ENCODE assay signal across 11 cellular contexts in genomic region chr3:192422998-192423349, GRCh38.
DNase-seq lines count a peak whose midpoint lies in the region; ATAC-seq and TF ChIP-seq lines count a peak whose summit lies in the region.
"Had no signal": no experiment of that assay in that cellular context is flagged by ENCODE, and none has a peak within 500 bp of the region (broad histone marks: within the 10 kb centered on the region; RNA-seq: fewer than 3 reads in every experiment).

No MANE protein-coding gene starts in this region.

- H3K4me3 ChIP-seq in Jurkat, Clone E6-1 (ENCODE audit: low read length) = no peak overlapping the region
- no peak overlapping the region for H3K4me3 ChIP-seq in gastroesophageal sphincter

- TF ChIP-seq EP300 in gastroesophageal sphincter (IDR thresholded peaks at IDR 0.05) = no peak

- no peaks in the 10 kb centered on the region for H3K9me3 Mint-ChIP-seq in activated T-cell treated with anti-CD3 and anti-CD28 coated beads, Interleukin-2, amount 50 U/mL, for 72 hours
- H3K9me3 Mint-ChIP-seq in activated CD8-positive, alpha-beta T cell treated with anti-CD3 and anti-CD28 coated beads for 36 hours = no peaks in the 10 kb centered on the region
- H3K9me3 Mint-ChIP-seq: activated T-helper 17 cell treated with anti-CD3 and anti-CD28 coated beads, Interleukin-2, amount 50 U/mL, for 72 hours had no signal

- H3K4me1 ChIP-seq in gastroesophageal sphincter = peaks cover 0 to 10% (median 0%) of the 10 kb centered on the region in 3 donors

- no peak overlapping the region for H3K4me3 Mint-ChIP-seq in activated T-cell treated with anti-CD3 and anti-CD28 coated beads, Interleukin-2, amount 50 U/mL, for 72 hours
- no peak overlapping the region for H3K4me3 Mint-ChIP-seq in activated CD8-positive, alpha-beta T cell treated with anti-CD3 and anti-CD28 coated beads for 36 hours
- H3K4me3 Mint-ChIP-seq: activated T-helper 17 cell treated with anti-CD3 and anti-CD28 coated beads, Interleukin-2, amount 50 U/mL, for 72 hours; naive B cell had no signal

- H3K27me3 Mint-ChIP-seq in activated T-cell treated with anti-CD3 and anti-CD28 coated beads, Interleukin-2, amount 50 U/mL, for 72 hours (ENCODE audit: low read depth) = peaks cover 2% of the 10 kb centered on the region
- H3K27me3 Mint-ChIP-seq in activated CD8-positive, alpha-beta T cell treated with anti-CD3 and anti-CD28 coated beads for 36 hours = no peaks in the 10 kb centered on the region

- H3K36me3 Mint-ChIP-seq in activated T-cell treated with anti-CD3 and anti-CD28 coated beads, Interleukin-2, amount 50 U/mL, for 72 hours (ENCODE audit: insufficient read depth in 2 of 2) = no peaks in the 10 kb centered on the region
- no peaks in the 10 kb centered on the region for H3K36me3 Mint-ChIP-seq in activated CD8-positive, alpha-beta T cell treated with anti-CD3 and anti-CD28 coated beads for 36 hours (ENCODE audit: low read depth)
- H3K36me3 Mint-ChIP-seq: naive B cell had no signal

- peak; percentile 10 for DNase-seq in Jurkat, Clone E6-1 (ENCODE audit: low read depth, low spot score)
- DNase-seq in OCI-M1 (lab: John Stamatoyannopoulos, UW) (peak; percentile 21), hypothalamus (lab: John Stamatoyannopoulos, UW) (no peak)
- no peak for DNase-seq in activated T-cell treated with anti-CD3 and anti-CD28 coated beads, Interleukin-2, amount 50 U/mL, for 72 hours
- no peak for DNase-seq in activated CD8-positive, alpha-beta T cell treated with anti-CD3 and anti-CD28 coated beads for 36 hours
- DNase-seq: naive B cell had no signal

- TF ChIP-seq CTCF in C4-2B (conservative IDR thresholded peaks at IDR 0.05) = peak; percentile 60
- TF ChIP-seq CTCF in gastroesophageal sphincter (IDR thresholded peaks at IDR 0.05) = peak; percentile 32 to 59 (median 48)
- TF ChIP-seq CTCF in activated CD8-positive, alpha-beta T cell treated with anti-CD3 and anti-CD28 coated beads for 36 hours (IDR thresholded peaks at IDR 0.05) = no peak

- no peak overlapping the region for H3K27ac ChIP-seq in C4-2B
- H3K27ac ChIP-seq in gastroesophageal sphincter = no peak overlapping the region
- H3K27ac ChIP-seq: epithelial cell of prostate had no signal

- CTCF ChIA-PET in activated CD8-positive, alpha-beta T cell treated with anti-CD3 and anti-CD28 coated beads for 36 hours (lab: Charles Lee) = interaction anchor here (0.6 to 2.9 kb wide), 5 partner anchors 15 to 538 kb away, joined by 3 to 18 read pairs (median 3); no protein-coding TSS in a partner anchor

- no peak for TF ChIP-seq POLR2A in gastroesophageal sphincter (IDR thresholded peaks at IDR 0.05)

- no peaks in the 10 kb centered on the region for H3K4me1 Mint-ChIP-seq in activated T-cell treated with anti-CD3 and anti-CD28 coated beads, Interleukin-2, amount 50 U/mL, for 72 hours (ENCODE audit: low read depth)
- no peaks in the 10 kb centered on the region for H3K4me1 Mint-ChIP-seq in activated CD8-positive, alpha-beta T cell treated with anti-CD3 and anti-CD28 coated beads for 36 hours (ENCODE audit: low read depth)
- H3K4me1 Mint-ChIP-seq: activated T-helper 17 cell treated with anti-CD3 and anti-CD28 coated beads, Interleukin-2, amount 50 U/mL, for 72 hours; naive B cell had no signal

- POLR2A ChIA-PET in activated CD8-positive, alpha-beta T cell treated with anti-CD3 and anti-CD28 coated beads for 36 hours (lab: Charles Lee) = no interaction called here

- H3K27me3 ChIP-seq in gastroesophageal sphincter = no peaks in the 10 kb centered on the region

- intact Hi-C loops in activated CD8-positive, alpha-beta T cell treated with anti-CD3 and anti-CD28 coated beads for 36 hours (cut with micrococcal nuclease) = no loop called here

- ATAC-seq in gastroesophageal sphincter (no peak), HG03439 (IDR thresholded peaks at IDR 0.05; ENCODE audit: unreplicated experiment) (no peak)
- ATAC-seq in activated T-cell treated with anti-CD3 and anti-CD28 coated beads, Interleukin-2, amount 50 U/mL, for 72 hours (replicated peaks in 1 of 2) = no peak
- ATAC-seq in activated CD8-positive, alpha-beta T cell treated with anti-CD3 and anti-CD28 coated beads for 36 hours = no peak
- ATAC-seq: activated T-helper 17 cell treated with anti-CD3 and anti-CD28 coated beads, Interleukin-2, amount 50 U/mL, for 72 hours had no signal

- H3K27ac Mint-ChIP-seq in activated T-cell treated with anti-CD3 and anti-CD28 coated beads, Interleukin-2, amount 50 U/mL, for 72 hours = no peak overlapping the region
- H3K27ac Mint-ChIP-seq in activated CD8-positive, alpha-beta T cell treated with anti-CD3 and anti-CD28 coated beads for 36 hours = no peak overlapping the region
- H3K27ac Mint-ChIP-seq: activated T-helper 17 cell treated with anti-CD3 and anti-CD28 coated beads, Interleukin-2, amount 50 U/mL, for 72 hours; naive B cell had no signal

- WGBS in gastroesophageal sphincter (ENCODE audit: low coverage in 1 of 2), 2 donors = 20 to 44% methylated on average over 2 of the region's 2 CpGs

- no peaks in the 10 kb centered on the region for H3K9me3 ChIP-seq in gastroesophageal sphincter

- H3K36me3 ChIP-seq in gastroesophageal sphincter = no peaks in the 10 kb centered on the region

Comparison
In these comparisons a context has a peak if more than half of its experiments do, and no peak if none do; other contexts are left out.
1. DNase-seq: peak in Jurkat, Clone E6-1 (single experiment) and OCI-M1 (single experiment); none in hypothalamus (0 of 51), activated T-cell treated with anti-CD3 and anti-CD28 coated beads, Interleukin-2, amount 50 U/mL, for 72 hours (0 of 2) and activated CD8-positive, alpha-beta T cell treated with anti-CD3 and anti-CD28 coated beads for 36 hours (single experiment).